Comparison of ENCODE assay signal across 12 cellular contexts in genomic region chr5:55982957-55983381, GRCh38. TPM values are rescaled to one million over a fixed set of nuclear protein-coding genes. Genes with fewer than 3 reads are reported as not detected.
A peak's percentile ranks its signal among the peaks of the same experiment; 100 is the strongest.
DNase-seq lines count a peak whose midpoint lies in the region; ATAC-seq, FAIRE-seq and TF ChIP-seq lines count a peak whose summit lies in the region.
"Had no signal": no experiment of that assay in that cellular context is flagged by ENCODE, and none has a peak within 500 bp of the region (broad histone marks: within the 10 kb centered on the region; RNA-seq: fewer than 3 reads in every experiment).

No MANE protein-coding gene starts in this region.

- H3K9me3 ChIP-seq in AG04450 (ENCODE audit: control insufficient read depth, insufficient read depth, low read length), result no peaks in the 10 kb centered on the region
- no peaks in the 10 kb centered on the region for H3K9me3 ChIP-seq in kidney (ENCODE audit: control insufficient read depth in 1 of 2, low read length in 2 of 2)
- H3K9me3 ChIP-seq in aorta (ENCODE audit: control insufficient read depth, low read length), result no peaks in the 10 kb centered on the region
- H3K9me3 ChIP-seq: vagina had no signal

- peaks cover 77% of the 10 kb centered on the region for H3K4me1 Mint-ChIP-seq in activated naive CD8-positive, alpha-beta T cell (ENCODE audit: low read depth)

- peak overlapping the region; percentile 80 for H3K27ac Mint-ChIP-seq in activated naive CD8-positive, alpha-beta T cell
- H3K27ac Mint-ChIP-seq: activated naive CD8-positive, alpha-beta T cell treated with anti-CD3 and anti-CD28 coated beads, Interleukin-2, amount 10 ng/mL, durations not matched to agents 7 days and 5 days had no signal

- H3K27me3 Mint-ChIP-seq in activated naive CD8-positive, alpha-beta T cell, result no peaks in the 10 kb centered on the region
- H3K27me3 Mint-ChIP-seq: activated naive CD8-positive, alpha-beta T cell treated with anti-CD3 and anti-CD28 coated beads, Interleukin-2, amount 10 ng/mL, durations not matched to agents 7 days and 5 days had no signal

- H3K36me3 ChIP-seq in kidney (ENCODE audit: control insufficient read depth in 1 of 2, insufficient read depth in 2 of 2, low read length in 2 of 2) (peaks cover 0 to 2% of the 10 kb centered on the region in 2 donors), aorta (ENCODE audit: control insufficient read depth in 1 of 2, insufficient read depth in 2 of 2, low read length in 1 of 2) (peaks cover 0 to 2% of the 10 kb centered on the region in 2 donors)

- intact Hi-C loops in kidney (cut with DNase I) (no loop called here), aorta (cut with DNase I) (no loop called here)

- CTCF ChIA-PET in AG04450 (lab: Charles Lee), result interaction anchor here (1.1 to 1.8 kb wide), 3 partner anchors 37 to 218 kb away, joined by 4 to 7 read pairs (median 5); no protein-coding TSS in a partner anchor

- TF ChIP-seq CTCF in AG04450 (IDR thresholded peaks at IDR 0.05; ENCODE audit: low read depth, low read length) (peak; percentile 24), kidney (IDR thresholded peaks at IDR 0.05; ENCODE audit: borderline replicate concordance, extremely low read depth, insufficient read depth) (peak; percentile 19)

- FAIRE-seq in H54 (lab: Jason Lieb, UNC), result peak; percentile 69
- FAIRE-seq in kidney (lab: Jason Lieb, UNC), result peak; percentile 49

- H3K4me1 ChIP-seq in kidney (ENCODE audit: control insufficient read depth in 1 of 2, insufficient read depth in 1 of 2, low read depth in 1 of 2, low read length in 2 of 2) (peaks cover 0 to 1% of the 10 kb centered on the region in 2 donors), aorta (ENCODE audit: control insufficient read depth in 1 of 2, insufficient read depth in 2 of 2, low read length in 2 of 2) (no peaks in the 10 kb centered on the region)

- peak overlapping the region; percentile 64 for H3K4me3 Mint-ChIP-seq in activated naive CD8-positive, alpha-beta T cell
- H3K4me3 Mint-ChIP-seq: activated naive CD8-positive, alpha-beta T cell treated with anti-CD3 and anti-CD28 coated beads, Interleukin-2, amount 10 ng/mL, durations not matched to agents 7 days and 5 days had no signal

- no peak overlapping the region for H3K9ac ChIP-seq in kidney (ENCODE audit: low read length in 2 of 2)

- DNase-seq in AG04450 (ENCODE audit: low read depth, low spot score) (no peak), H54 (ENCODE audit: insufficient read length, low spot score) (no peak), kidney (no peak), aorta (no peak)
- no peak for DNase-seq in stimulated activated CD4-positive, alpha-beta T cell treated with anti-CD3 and anti-CD28 coated beads, Interleukin-2, amount 100 ng/mL, for 24 hours
- DNase-seq: activated naive CD8-positive, alpha-beta T cell treated with anti-CD3 and anti-CD28 coated beads, Interleukin-2, amount 10 ng/mL, durations not matched to agents 7 days and 5 days; hippocampal formation had no signal

- TF ChIP-seq POLR2A in H54 (IDR thresholded peaks at IDR 0.05; ENCODE audit: low read depth, low read length), result no peak

- ATAC-seq in aorta (ENCODE audit: low FRiP score) (no peak), GM19035 (IDR thresholded peaks at IDR 0.05; ENCODE audit: unreplicated experiment) (no peak), GM18868 (IDR thresholded peaks at IDR 0.05; ENCODE audit: unreplicated experiment) (no peak)

- peaks cover 10% of the 10 kb centered on the region for H3K36me3 Mint-ChIP-seq in activated naive CD8-positive, alpha-beta T cell

- H3K4me3 ChIP-seq in AG04450 (ENCODE audit: low read depth, low read length) (no peak overlapping the region), kidney (ENCODE audit: low read length in 2 of 2) (no peak overlapping the region), aorta (ENCODE audit: low read length in 2 of 2) (no peak overlapping the region)
- H3K4me3 ChIP-seq: vagina had no signal

- H3K27me3 ChIP-seq in AG04450 (ENCODE audit: control insufficient read depth, insufficient read depth, low read length), result no peaks in the 10 kb centered on the region
- H3K27me3 ChIP-seq in aorta (ENCODE audit: control insufficient read depth in 1 of 2, insufficient read depth in 2 of 2, low read length in 1 of 2), result no peaks in the 10 kb centered on the region
- H3K27me3 ChIP-seq: vagina had no signal

- no peaks in the 10 kb centered on the region for H3K9me3 Mint-ChIP-seq in activated naive CD8-positive, alpha-beta T cell (ENCODE audit: low read depth)
- H3K9me3 Mint-ChIP-seq: activated naive CD8-positive, alpha-beta T cell treated with anti-CD3 and anti-CD28 coated beads, Interleukin-2, amount 10 ng/mL, durations not matched to agents 7 days and 5 days had no signal

- POLR2A ChIA-PET in AG04450 (lab: Yijun Ruan, JAX), result interaction anchor here (0.6 to 0.7 kb wide), 3 partner anchors 49 to 363 kb away, joined by 3 to 4 read pairs (median 4); no protein-coding TSS in a partner anchor

- WGBS in aorta, 2 donors, result 43 to 49% methylated on average over 5 of the region's 5 CpGs

- H3K27ac ChIP-seq in AG04450 (ENCODE audit: low read depth, low read length), result no peak overlapping the region
- H3K27ac ChIP-seq in kidney (ENCODE audit: low read depth in 2 of 2, low read length in 2 of 2), result no peak overlapping the region
- H3K27ac ChIP-seq in aorta (ENCODE audit: low read depth in 1 of 2, low read length in 2 of 2), result no peak overlapping the region
- H3K27ac ChIP-seq: RWPE1, vagina had no signal

RNA-seq across cellular contexts. Expression of gene IL6ST, which starts 11.8 kb away (rescaled TPM):
- polyA plus RNA-seq in AG04450 (2011; rRNA removed) (289 and 448 TPM in 2 replicates), kidney (ENCODE audit: insufficient read depth, low read depth, low replicate concordance) (39.2 TPM), aorta (10 to 100 TPM; 59.0 to 72.4 TPM)
- polyA minus RNA-seq in AG04450 (2011; rRNA and poly(A)+ RNA removed), result 318 and 685 TPM in 2 replicates
- total RNA-seq in kidney (378 TPM), aorta (100 to 1,000 TPM; 353 to 370 TPM)
